In the genomic region with DNA sequence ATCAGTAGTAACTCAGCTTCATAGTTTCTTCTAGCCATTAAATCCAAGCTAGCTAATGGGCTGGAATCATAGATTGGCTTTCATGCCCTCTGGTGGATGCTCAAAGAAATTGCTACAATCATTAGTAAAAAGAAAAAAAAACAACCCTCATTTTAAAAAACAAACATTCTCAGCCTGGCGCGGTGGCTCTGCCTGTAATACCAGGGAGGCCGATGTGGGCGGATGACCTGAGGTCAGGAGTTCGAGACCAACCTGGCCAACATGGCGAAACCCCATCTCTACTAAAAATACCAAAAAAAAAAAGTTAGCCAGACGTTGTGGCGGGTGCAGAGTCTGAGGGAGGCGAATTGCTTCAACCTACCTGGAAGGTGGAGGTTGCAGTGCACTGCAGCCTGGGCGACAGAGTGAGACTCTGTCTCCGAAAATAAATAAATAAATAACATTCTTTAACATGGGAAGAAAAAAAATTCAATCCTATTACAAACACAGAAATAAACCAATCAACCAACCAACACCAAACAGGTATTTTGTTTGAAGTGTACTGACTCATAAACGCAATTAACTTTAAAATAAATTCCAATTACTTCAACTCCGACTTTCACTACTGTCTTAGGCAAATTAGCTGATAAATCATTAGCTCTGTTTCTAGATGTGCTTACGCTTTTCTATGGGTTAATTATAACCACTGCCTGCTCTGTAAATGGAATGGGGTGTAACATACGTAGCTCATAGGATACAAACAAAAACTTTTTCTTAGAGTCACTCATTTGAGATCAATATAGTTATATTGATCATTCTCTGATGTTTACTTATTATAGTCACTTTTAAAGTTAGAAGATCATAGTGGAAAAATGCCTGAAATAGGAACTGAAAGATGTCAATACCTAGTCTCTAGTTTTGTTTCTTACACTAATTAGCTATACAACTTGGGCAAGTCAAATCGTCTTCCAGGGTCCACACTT, we compare ENCODE assay signal across 7 cellular contexts. TPM values are rescaled to one million over a fixed set of nuclear protein-coding genes. Genes with fewer than 3 reads are reported as not detected.
DNase-seq lines count a peak whose midpoint lies in the region; FAIRE-seq and TF ChIP-seq lines count a peak whose summit lies in the region.

No MANE protein-coding gene starts in this region.

- no peak overlapping the region for H3K4me2 ChIP-seq in Loucy (ENCODE audit: low read depth, low read length, poor library complexity, severe bottlenecking)
- peak overlapping the region; percentile 63 for H3K4me2 ChIP-seq in astrocyte (ENCODE audit: low read length)

- no peak overlapping the region for H3K4me3 Mint-ChIP-seq in astrocyte (ENCODE audit: unreplicated experiment)

- H2AFZ ChIP-seq in Loucy (ENCODE audit: low read length) (no peak overlapping the region; the same call in 1 of the 2 replicates), astrocyte (ENCODE audit: low read depth, low read length) (no peak overlapping the region)

- peak; percentile 90 for DNase-seq in SK-MEL-5 (ENCODE audit: low read depth, low spot score)
- peak; percentile 44 for DNase-seq in astrocyte (ENCODE audit: low read depth)
- peak; percentile 32 for DNase-seq in hepatic stellate cell (ENCODE audit: low spot score)
- DNase-seq in stimulated activated CD4-positive, alpha-beta T cell treated with anti-CD3 and anti-CD28 coated beads, Interleukin-12 subunit alpha, Interleukin-12 subunit beta, amount 100 ng/mL, for 4 hours: peak; percentile 11

- TF ChIP-seq CTCF in GM12875 (IDR thresholded peaks at IDR 0.05; ENCODE audit: borderline replicate concordance, insufficient read depth, low read depth, low read length) (peak; percentile 51), HEK293 (tag by site-specific recombination; IDR thresholded peaks at IDR 0.05) (peak; percentile 68; the same call in 1 of the 2 replicates), Loucy (conservative IDR thresholded peaks at IDR 0.05; ENCODE audit: low read length) (peak; percentile 76), astrocyte (IDR thresholded peaks at IDR 0.05; ENCODE audit: insufficient read depth, low read depth, low read length) (peak; percentile 72)

- POLR2A ChIA-PET in HEK293 (lab: Yijun Ruan, JAX): interaction anchor here (0.9 kb wide), 1 partner anchor 90 kb away, joined by 3 read pairs; no protein-coding TSS in a partner anchor

- H4K20me1 ChIP-seq in Loucy (ENCODE audit: insufficient read depth, low read length, poor library complexity, severe bottlenecking): no peaks in the 10 kb centered on the region
- no peaks in the 10 kb centered on the region for H4K20me1 ChIP-seq in astrocyte (ENCODE audit: insufficient read depth, low read length)

- no peaks in the 10 kb centered on the region for H3F3A ChIP-seq in Loucy (ENCODE audit: low read depth)

- CTCF ChIA-PET in HEK293 (lab: Yijun Ruan, JAX): interaction anchor here (0.6 to 2.9 kb wide), 11 partner anchors 11 to 463 kb away, joined by 3 to 14 read pairs (median 4); partner anchors contain the start of genes CLDN1 and TMEM207

- H3K9me2 ChIP-seq in Loucy (replicated peaks; ENCODE audit: low read depth, low read length): no peaks in the 10 kb centered on the region

- peaks cover 5% of the 10 kb centered on the region for H3K4me1 Mint-ChIP-seq in astrocyte (ENCODE audit: low read depth, unreplicated experiment)

- H3K27ac Mint-ChIP-seq in astrocyte (ENCODE audit: unreplicated experiment): peak overlapping the region; percentile 64

- no peaks in the 10 kb centered on the region for H3K27me3 Mint-ChIP-seq in astrocyte (ENCODE audit: low read depth, unreplicated experiment)

- H3K4me3 ChIP-seq in GM12875 (ENCODE audit: low read depth, low read length) (no peak overlapping the region), HEK293 (ENCODE audit: low read depth, low read length) (no peak overlapping the region), Loucy (ENCODE audit: low read length, poor library complexity, severe bottlenecking) (no peak overlapping the region), astrocyte (ENCODE audit: insufficient read depth, low read depth, low read length) (no peak overlapping the region)

- no peaks in the 10 kb centered on the region for H3K9me3 ChIP-seq in HEK293 (ENCODE audit: control insufficient read depth, insufficient read depth, low read depth, low read length)
- H3K9me3 ChIP-seq in Loucy (ENCODE audit: insufficient read depth, low read depth, low read length): no peaks in the 10 kb centered on the region
- no peaks in the 10 kb centered on the region for H3K9me3 ChIP-seq in astrocyte (ENCODE audit: insufficient read depth, low read depth, low read length)

- no peaks in the 10 kb centered on the region for H3K9me3 Mint-ChIP-seq in astrocyte (ENCODE audit: unreplicated experiment)

- in situ Hi-C loops in SK-MEL-5 (cut with HindIII; ENCODE audit: low pct_unique_long_range_greater_than_20kb, low sequenced_read_pairs): no loop called here

- H3K79me2 ChIP-seq in Loucy (ENCODE audit: insufficient read depth, low read length) (no peaks in the 10 kb centered on the region), astrocyte (ENCODE audit: insufficient read depth, low read length) (no peaks in the 10 kb centered on the region)

- H3K36me3 Mint-ChIP-seq in astrocyte (ENCODE audit: low read depth, unreplicated experiment): no peaks in the 10 kb centered on the region

- H3K4me1 ChIP-seq in HEK293 (ENCODE audit: control insufficient read depth, insufficient read depth, low read length): no peaks in the 10 kb centered on the region
- no peaks in the 10 kb centered on the region for H3K4me1 ChIP-seq in Loucy (ENCODE audit: insufficient read depth, low read length, poor library complexity, severe bottlenecking)
- H3K4me1 ChIP-seq in astrocyte (ENCODE audit: insufficient read depth, low read length): no peaks in the 10 kb centered on the region

- FAIRE-seq in astrocyte (lab: Jason Lieb, UNC): no peak

- no peak overlapping the region for H3K27ac ChIP-seq in HEK293 (ENCODE audit: extremely low read depth, low read depth, low read length)
- no peak overlapping the region for H3K27ac ChIP-seq in astrocyte (ENCODE audit: low read depth, low read length)

- no peak overlapping the region for H3K9ac ChIP-seq in Loucy (ENCODE audit: low read depth, low read length, poor library complexity, severe bottlenecking)
- no peak overlapping the region for H3K9ac ChIP-seq in astrocyte (ENCODE audit: low read length)

- H3K27me3 ChIP-seq in Loucy (ENCODE audit: insufficient read depth, low read length, poor library complexity, severe bottlenecking): no peaks in the 10 kb centered on the region
- H3K27me3 ChIP-seq in astrocyte (ENCODE audit: insufficient read depth, low read length): no peaks in the 10 kb centered on the region

- H3K36me3 ChIP-seq in HEK293 (ENCODE audit: control insufficient read depth in 2 of 2, insufficient read depth in 1 of 2, low read length in 2 of 2) (no peaks in the 10 kb centered on the region), Loucy (ENCODE audit: insufficient read depth, low read length) (no peaks in the 10 kb centered on the region), astrocyte (ENCODE audit: insufficient read depth, low read length) (no peaks in the 10 kb centered on the region)

TF ChIP-seq in HEK293, 187 proteins besides CTCF, POLR2A, EP300 and RAD21 (continues in another document):
- peak; percentile 84 for TF ChIP-seq ZBTB17 (tag by site-specific recombination; IDR thresholded peaks at IDR 0.05)
- TF ChIP-seq ZNF555 (tag by site-specific recombination; conservative IDR thresholded peaks at IDR 0.05): no peak
- no peak for TF ChIP-seq HOXA7 (CRISPR knock-in tag; IDR thresholded peaks at IDR 0.05; ENCODE audit: borderline replicate concordance)
- peak; percentile 62; the same call in 1 of the 2 replicates for TF ChIP-seq ZNF391 (tag by site-specific recombination; IDR thresholded peaks at IDR 0.05; ENCODE audit: borderline replicate concordance, low read depth)
- peak; percentile 99 for TF ChIP-seq ZNF362 (tag by site-specific recombination; IDR thresholded peaks at IDR 0.05)
- TF ChIP-seq BCL11B (tag by site-specific recombination; IDR thresholded peaks at IDR 0.05; ENCODE audit: low read depth): peak; percentile 72; the same call in 1 of the 2 replicates
- no peak for TF ChIP-seq ZBTB7A (tag by site-specific recombination; IDR thresholded peaks at IDR 0.05; ENCODE audit: low read depth)
- TF ChIP-seq KLF8 (tag by site-specific recombination; IDR thresholded peaks at IDR 0.05): peak; percentile 72; the same call in 1 of the 2 replicates
- TF ChIP-seq ZNF266 (tag by site-specific recombination; IDR thresholded peaks at IDR 0.05; ENCODE audit: low read depth): no peak
- peak; percentile 89 for TF ChIP-seq ZFHX2 (tag by site-specific recombination; conservative IDR thresholded peaks at IDR 0.05)
- TF ChIP-seq TRIM28 (IDR thresholded peaks at IDR 0.05; ENCODE audit: borderline replicate concordance, low read length): peak; percentile 54; the same call in 1 of the 2 replicates
- TF ChIP-seq, protein P1, sequence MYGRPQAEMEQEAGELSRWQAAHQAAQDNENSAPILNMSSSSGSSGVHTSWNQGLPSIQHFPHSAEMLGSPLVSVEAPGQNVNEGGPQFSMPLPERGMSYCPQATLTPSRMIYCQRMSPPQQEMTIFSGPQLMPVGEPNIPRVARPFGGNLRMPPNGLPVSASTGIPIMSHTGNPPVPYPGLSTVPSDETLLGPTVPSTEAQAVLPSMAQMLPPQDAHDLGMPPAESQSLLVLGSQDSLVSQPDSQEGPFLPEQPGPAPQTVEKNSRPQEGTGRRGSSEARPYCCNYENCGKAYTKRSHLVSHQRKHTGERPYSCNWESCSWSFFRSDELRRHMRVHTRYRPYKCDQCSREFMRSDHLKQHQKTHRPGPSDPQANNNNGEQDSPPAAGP (tag by site-specific recombination; IDR thresholded peaks at IDR 0.05): 0 out of 2 replicates have a peak, but pooled peaks have one; percentile 42

RNA-seq across cellular contexts. Expression of gene TMEM207, which starts 24.9 kb away (rescaled TPM):
- total RNA-seq in SK-MEL-5 (2014; rRNA removed; shearing (Covaris generic)): 0.19 and 0.21 TPM in 2 replicates
- polyA plus RNA-seq in SK-MEL-5 (2015; cell fraction: cytosol; rRNA removed): 0.20 and 0.76 TPM in 2 replicates
- polyA plus RNA-seq in SK-MEL-5 (2015; cell fraction: nucleus; rRNA removed): not detected in 2 replicates
- total RNA-seq in astrocyte: not detected in 2 replicates

RNA-seq across cellular contexts. Expression of gene CLDN16, which starts 36.8 kb away (rescaled TPM):
- total RNA-seq in SK-MEL-5 (2014; rRNA removed; shearing (Covaris generic)): not detected in 2 replicates
- polyA plus RNA-seq in SK-MEL-5 (2015; cell fraction: cytosol; rRNA removed): 0.02 TPM in 1 of 2 replicates, not detected in the other
- not detected in 2 replicates for polyA plus RNA-seq in SK-MEL-5 (2015; cell fraction: nucleus; rRNA removed)
- 0.24 and 0.50 TPM in 2 replicates for total RNA-seq in astrocyte

Comparison
In these comparisons a context has a peak if more than half of its experiments do, and no peak if none do; other contexts are left out.
1. DNase-seq: peak in every context shown above with its lines; median percentile 90 in SK-MEL-5; 44 in astrocyte; 32 in hepatic stellate cell; 11 in stimulated activated CD4-positive, alpha-beta T cell treated with anti-CD3 and anti-CD28 coated beads, Interleukin-12 subunit alpha, Interleukin-12 subunit beta, amount 100 ng/mL, for 4 hours.